Comparison of ENCODE assay signal across 9 cellular contexts in genomic region chr16:11797957-11798299, GRCh38. TPM values are rescaled to one million over a fixed set of nuclear protein-coding genes. Genes with fewer than 3 reads are reported as not detected.
DNase-seq lines count a peak whose midpoint lies in the region; ATAC-seq, FAIRE-seq and TF ChIP-seq lines count a peak whose summit lies in the region.
"Had no signal": no experiment of that assay in that cellular context is flagged by ENCODE, and none has a peak within 500 bp of the region (broad histone marks: within the 10 kb centered on the region; RNA-seq: fewer than 3 reads in every experiment).

No MANE protein-coding gene starts in this region.

- peaks cover 54% of the 10 kb centered on the region for H3K79me2 ChIP-seq in endothelial cell of umbilical vein (ENCODE audit: control insufficient read depth, insufficient read depth, low read length)

- H3K9me3 Mint-ChIP-seq in activated CD8-positive, alpha-beta memory T cell treated with anti-CD3 and anti-CD28 coated beads, Interleukin-2, amount 10 ng/mL, durations not matched to agents 7 days and 5 days (ENCODE audit: low read depth), result no peaks in the 10 kb centered on the region
- H3K9me3 Mint-ChIP-seq in natural killer cell, result no peaks in the 10 kb centered on the region

- peak; percentile 37 for FAIRE-seq in endothelial cell of umbilical vein (lab: Jason Lieb, UNC)
- FAIRE-seq: colon had no signal

- H3K9me1 ChIP-seq in endothelial cell of umbilical vein (replicated peaks; ENCODE audit: control insufficient read depth, extremely low read depth, insufficient read depth, low read length), result no peaks in the 10 kb centered on the region

- H3K27ac ChIP-seq in endothelial cell of umbilical vein (ENCODE audit: insufficient read depth, low read depth, low read length), result peak overlapping the region; percentile 77

- H3K4me2 ChIP-seq in endothelial cell of umbilical vein (ENCODE audit: insufficient read depth, low read length), result peak overlapping the region; percentile 88

- in situ Hi-C loops in SK-MEL-5 (cut with HindIII; ENCODE audit: low pct_unique_long_range_greater_than_20kb, low sequenced_read_pairs), result no loop called here

- no peaks in the 10 kb centered on the region for H3K27me3 Mint-ChIP-seq in activated CD8-positive, alpha-beta memory T cell treated with anti-CD3 and anti-CD28 coated beads, Interleukin-2, amount 10 ng/mL, durations not matched to agents 7 days and 5 days
- no peaks in the 10 kb centered on the region for H3K27me3 Mint-ChIP-seq in natural killer cell (ENCODE audit: low read depth in 2 of 2)

- H3K4me3 ChIP-seq in endothelial cell of umbilical vein (replicated peaks in 1 of 3; ENCODE audit: insufficient read depth in 1 of 3, low read depth in 1 of 3, low read length in 3 of 3), result peak overlapping the region; percentile 54 to 76 (median 65)

- no peaks in the 10 kb centered on the region for H4K20me1 ChIP-seq in endothelial cell of umbilical vein (replicated peaks; ENCODE audit: control insufficient read depth, extremely low read depth, insufficient read depth, low read length)

- CTCF ChIA-PET in activated CD8-positive, alpha-beta memory T cell treated with anti-CD3 and anti-CD28 coated beads, Interleukin-2, amount 10 ng/mL, durations not matched to agents 7 days and 5 days (lab: Charles Lee), result interaction anchor here (0.8 to 4.0 kb wide), 23 partner anchors 9 to 921 kb away, joined by 3 to 58 read pairs (median 4); partner anchors contain the start of genes CIITA, GSPT1, SOCS1 and TXNDC11
- CTCF ChIA-PET in endothelial cell of umbilical vein (lab: Charles Lee), result interaction anchor here (0.5 to 3.3 kb wide), 22 partner anchors 9 to 390 kb away, joined by 3 to 29 read pairs (median 5); partner anchors contain the start of genes GSPT1, RSL1D1 and TXNDC11

- peaks cover 58% of the 10 kb centered on the region for H3K4me1 Mint-ChIP-seq in activated CD8-positive, alpha-beta memory T cell treated with anti-CD3 and anti-CD28 coated beads, Interleukin-2, amount 10 ng/mL, durations not matched to agents 7 days and 5 days
- H3K4me1 Mint-ChIP-seq in natural killer cell, result peaks cover 49 to 54% of the 10 kb centered on the region in 2 donors

- no peaks in the 10 kb centered on the region for H3K27me3 ChIP-seq in endothelial cell of umbilical vein (ENCODE audit: control insufficient read depth in 2 of 2, insufficient read depth in 2 of 2, low read length in 2 of 2)

- no TSS peak for BruUV-seq in endothelial cell of umbilical vein (replicated peaks; lab: Mats Ljungman, UMichigan)

- H2AFZ ChIP-seq in endothelial cell of umbilical vein (ENCODE audit: low read depth, low read length), result peak overlapping the region; percentile 24

- ATAC-seq in activated CD8-positive, alpha-beta memory T cell treated with anti-CD3 and anti-CD28 coated beads, Interleukin-2, amount 10 ng/mL, durations not matched to agents 7 days and 5 days, result no peak
- no peak for ATAC-seq in natural killer cell
- ATAC-seq in HG02623 (IDR thresholded peaks at IDR 0.05; ENCODE audit: unreplicated experiment), result no peak

- H3K9ac ChIP-seq in endothelial cell of umbilical vein (replicated peaks; ENCODE audit: extremely low read depth, insufficient read depth, low read length), result peak overlapping the region; percentile 88

- DNase-seq in activated CD8-positive, alpha-beta memory T cell treated with anti-CD3 and anti-CD28 coated beads, Interleukin-2, amount 10 ng/mL, durations not matched to agents 7 days and 5 days, result peak; percentile 50
- DNase-seq in activated CD8-positive, alpha-beta memory T cell treated with anti-CD3 and anti-CD28 coated beads for 24 hours, result no peak
- peak; percentile 8 for DNase-seq in SK-MEL-5 (ENCODE audit: low read depth, low spot score)
- DNase-seq in endothelial cell of umbilical vein (ENCODE audit: low read depth, low spot score), result peak; percentile 50
- no peak for DNase-seq in natural killer cell
- DNase-seq in hepatic stellate cell (ENCODE audit: low spot score), result no peak
- DNase-seq in Kasumi-1 (lab: John Stamatoyannopoulos, UW), result no peak

- peaks cover 32% of the 10 kb centered on the region for H3K4me1 ChIP-seq in endothelial cell of umbilical vein (ENCODE audit: control insufficient read depth, extremely low read depth, insufficient read depth, low read length)

- TF ChIP-seq CTCF in endothelial cell of umbilical vein (IDR thresholded peaks at IDR 0.05; ENCODE audit: extremely low read depth in 1 of 2, insufficient read depth in 1 of 2, low read depth in 1 of 2, low read length in 2 of 2) (no peak), natural killer cell (IDR thresholded peaks at IDR 0.05) (no peak)

- intact Hi-C loops in endothelial cell of umbilical vein (cut with micrococcal nuclease), result loop anchor here (1.0 kb wide), 3 partner anchors 15 to 56 kb away; partner anchors contain the start of genes RSL1D1 and TXNDC11
- intact Hi-C loops in natural killer cell (cut with micrococcal nuclease), result loop anchor here (1.0 kb wide), 2 partner anchors 15 to 56 kb away; partner anchors contain the start of gene TXNDC11

- POLR2A ChIA-PET in endothelial cell of umbilical vein (lab: Charles Lee), result interaction anchor here (0.8 to 1.0 kb wide), 3 partner anchors 12 to 55 kb away, joined by 4 to 5 read pairs (median 4); partner anchors contain the start of gene TXNDC11

- dilution Hi-C loops in endothelial cell of umbilical vein (cut with MboI; ENCODE audit: extremely low pct_ligation_motif_present, low sequenced_read_pairs), result no loop called here

- peak overlapping the region; percentile 97 for H3K27ac Mint-ChIP-seq in activated CD8-positive, alpha-beta memory T cell treated with anti-CD3 and anti-CD28 coated beads, Interleukin-2, amount 10 ng/mL, durations not matched to agents 7 days and 5 days
- H3K27ac Mint-ChIP-seq in natural killer cell, result peak overlapping the region; percentile 96 to 98

- peaks cover 21% of the 10 kb centered on the region for H3K36me3 Mint-ChIP-seq in activated CD8-positive, alpha-beta memory T cell treated with anti-CD3 and anti-CD28 coated beads, Interleukin-2, amount 10 ng/mL, durations not matched to agents 7 days and 5 days
- H3K36me3 Mint-ChIP-seq in natural killer cell, result no peaks in the 10 kb centered on the region

- peaks cover 0 to 4% of the 10 kb centered on the region in 2 experiments for H3K36me3 ChIP-seq in endothelial cell of umbilical vein (ENCODE audit: control insufficient read depth in 2 of 2, extremely low read depth in 1 of 2, insufficient read depth in 2 of 2, low read length in 2 of 2)

- H3K9me3 ChIP-seq in endothelial cell of umbilical vein (replicated peaks; ENCODE audit: control insufficient read depth, insufficient read depth, low read length), result no peaks in the 10 kb centered on the region

- peak overlapping the region; percentile 92 for H3K4me3 Mint-ChIP-seq in activated CD8-positive, alpha-beta memory T cell treated with anti-CD3 and anti-CD28 coated beads, Interleukin-2, amount 10 ng/mL, durations not matched to agents 7 days and 5 days
- peak overlapping the region; percentile 94 for H3K4me3 Mint-ChIP-seq in natural killer cell

- TF ChIP-seq POLR2A in endothelial cell of umbilical vein (IDR thresholded peaks at IDR 0.05; ENCODE audit: low read depth, low read length), result no peak

RNA-seq across cellular contexts. Expression of gene ZC3H7A, which starts 0.9 kb away (rescaled TPM):
- total RNA-seq in activated CD8-positive, alpha-beta memory T cell treated with anti-CD3 and anti-CD28 coated beads, Interleukin-2, amount 10 ng/mL, durations not matched to agents 7 days and 5 days, result 10 to 100 TPM; 70.7 to 85.9 TPM
- 54.7 and 62.0 TPM in 2 replicates for total RNA-seq in SK-MEL-5 (2014; rRNA removed; shearing (Covaris generic))
- polyA plus RNA-seq in SK-MEL-5 (2015; cell fraction: cytosol; rRNA removed), result 67.8 and 73.3 TPM in 2 replicates
- 174 and 211 TPM in 2 replicates for polyA plus RNA-seq in SK-MEL-5 (2015; cell fraction: nucleus; rRNA removed)
- 73.9 and 78.0 TPM in 2 replicates for total RNA-seq in endothelial cell of umbilical vein
- polyA plus RNA-seq in endothelial cell of umbilical vein, result 32.6 and 44.1 TPM in 2 replicates
- polyA plus RNA-seq in endothelial cell of umbilical vein (2011; cell fraction: cytosol; rRNA removed), result 49.5 and 53.1 TPM in 2 replicates
- 143 and 147 TPM in 2 replicates for polyA plus RNA-seq in endothelial cell of umbilical vein (2011; cell fraction: nucleus; rRNA removed)
- polyA plus RNA-seq in endothelial cell of umbilical vein (2012), result 37.1 and 43.8 TPM in 2 replicates
- polyA minus RNA-seq in endothelial cell of umbilical vein, result 78.3 and 80.2 TPM in 2 replicates
- 8.8 TPM for polyA minus RNA-seq in endothelial cell of umbilical vein (2011; cell fraction: cytosol; rRNA and poly(A)+ RNA removed)
- 85.4 and 110 TPM in 2 replicates for polyA minus RNA-seq in endothelial cell of umbilical vein (2011; cell fraction: nucleus; rRNA and poly(A)+ RNA removed)
- 10 to 100 TPM; 80.6 to 91.8 (median 84.6) TPM for total RNA-seq in natural killer cell

RNA-seq across cellular contexts. Expression of gene RSL1D1, which starts 53.4 kb away (rescaled TPM):
- total RNA-seq in activated CD8-positive, alpha-beta memory T cell treated with anti-CD3 and anti-CD28 coated beads, Interleukin-2, amount 10 ng/mL, durations not matched to agents 7 days and 5 days, result 100 to 1,000 TPM; 128 to 221 TPM
- total RNA-seq in SK-MEL-5 (2014; rRNA removed; shearing (Covaris generic)), result 386 and 432 TPM in 2 replicates
- 174 and 218 TPM in 2 replicates for polyA plus RNA-seq in SK-MEL-5 (2015; cell fraction: cytosol; rRNA removed)
- 81.7 and 103 TPM in 2 replicates for polyA plus RNA-seq in SK-MEL-5 (2015; cell fraction: nucleus; rRNA removed)
- 127 and 132 TPM in 2 replicates for total RNA-seq in endothelial cell of umbilical vein
- 9.5 and 17.0 TPM in 2 replicates for polyA plus RNA-seq in endothelial cell of umbilical vein
- polyA plus RNA-seq in endothelial cell of umbilical vein (2011; cell fraction: cytosol; rRNA removed), result 57.8 and 62.5 TPM in 2 replicates
- 14.7 and 25.6 TPM in 2 replicates for polyA plus RNA-seq in endothelial cell of umbilical vein (2011; cell fraction: nucleus; rRNA removed)
- polyA plus RNA-seq in endothelial cell of umbilical vein (2012), result 142 and 195 TPM in 2 replicates
- 17.8 and 17.9 TPM in 2 replicates for polyA minus RNA-seq in endothelial cell of umbilical vein
- polyA minus RNA-seq in endothelial cell of umbilical vein (2011; cell fraction: cytosol; rRNA and poly(A)+ RNA removed), result 103 TPM
- 11.8 and 13.4 TPM in 2 replicates for polyA minus RNA-seq in endothelial cell of umbilical vein (2011; cell fraction: nucleus; rRNA and poly(A)+ RNA removed)
- total RNA-seq in natural killer cell, result 100 to 1,000 TPM in 1 of 3 donors, 10 to 100 TPM in 2; 66.3 to 102 (median 99.1) TPM

RNA-seq across cellular contexts. Expression of gene TXNDC11, which starts 55.3 kb away (rescaled TPM):
- total RNA-seq in activated CD8-positive, alpha-beta memory T cell treated with anti-CD3 and anti-CD28 coated beads, Interleukin-2, amount 10 ng/mL, durations not matched to agents 7 days and 5 days, result 10 to 100 TPM; 41.3 to 47.2 TPM
- total RNA-seq in SK-MEL-5 (2014; rRNA removed; shearing (Covaris generic)), result 27.5 and 32.5 TPM in 2 replicates
- polyA plus RNA-seq in SK-MEL-5 (2015; cell fraction: cytosol; rRNA removed), result 34.9 and 46.6 TPM in 2 replicates
- polyA plus RNA-seq in SK-MEL-5 (2015; cell fraction: nucleus; rRNA removed), result 14.8 and 26.0 TPM in 2 replicates
- total RNA-seq in endothelial cell of umbilical vein (37.1 and 42.5 TPM in 2 replicates), natural killer cell (10 to 100 TPM; 63.4 to 99.2 (median 68.9) TPM)
- polyA plus RNA-seq in endothelial cell of umbilical vein, result 66.0 and 66.8 TPM in 2 replicates
- 61.3 and 68.5 TPM in 2 replicates for polyA plus RNA-seq in endothelial cell of umbilical vein (2011; cell fraction: cytosol; rRNA removed)
- polyA plus RNA-seq in endothelial cell of umbilical vein (2011; cell fraction: nucleus; rRNA removed), result 56.8 and 58.5 TPM in 2 replicates
- 34.4 TPM in 2 replicates for polyA plus RNA-seq in endothelial cell of umbilical vein (2012)
- 51.6 and 56.2 TPM in 2 replicates for polyA minus RNA-seq in endothelial cell of umbilical vein
- 26.4 TPM for polyA minus RNA-seq in endothelial cell of umbilical vein (2011; cell fraction: cytosol; rRNA and poly(A)+ RNA removed)
- 30.8 and 31.3 TPM in 2 replicates for polyA minus RNA-seq in endothelial cell of umbilical vein (2011; cell fraction: nucleus; rRNA and poly(A)+ RNA removed)

Comparison
In these comparisons a context has a peak if more than half of its experiments do, and no peak if none do; other contexts are left out.
1. DNase-seq: peak in activated CD8-positive, alpha-beta memory T cell treated with anti-CD3 and anti-CD28 coated beads, Interleukin-2, amount 10 ng/mL, durations not matched to agents 7 days and 5 days (single experiment), SK-MEL-5 (single experiment) and endothelial cell of umbilical vein (single experiment); none in activated CD8-positive, alpha-beta memory T cell treated with anti-CD3 and anti-CD28 coated beads for 24 hours (single experiment), natural killer cell (single experiment), hepatic stellate cell (single experiment) and Kasumi-1 (0 of 2).